Comparison of ENCODE assay signal across 8 cellular contexts in the genomic region with DNA sequence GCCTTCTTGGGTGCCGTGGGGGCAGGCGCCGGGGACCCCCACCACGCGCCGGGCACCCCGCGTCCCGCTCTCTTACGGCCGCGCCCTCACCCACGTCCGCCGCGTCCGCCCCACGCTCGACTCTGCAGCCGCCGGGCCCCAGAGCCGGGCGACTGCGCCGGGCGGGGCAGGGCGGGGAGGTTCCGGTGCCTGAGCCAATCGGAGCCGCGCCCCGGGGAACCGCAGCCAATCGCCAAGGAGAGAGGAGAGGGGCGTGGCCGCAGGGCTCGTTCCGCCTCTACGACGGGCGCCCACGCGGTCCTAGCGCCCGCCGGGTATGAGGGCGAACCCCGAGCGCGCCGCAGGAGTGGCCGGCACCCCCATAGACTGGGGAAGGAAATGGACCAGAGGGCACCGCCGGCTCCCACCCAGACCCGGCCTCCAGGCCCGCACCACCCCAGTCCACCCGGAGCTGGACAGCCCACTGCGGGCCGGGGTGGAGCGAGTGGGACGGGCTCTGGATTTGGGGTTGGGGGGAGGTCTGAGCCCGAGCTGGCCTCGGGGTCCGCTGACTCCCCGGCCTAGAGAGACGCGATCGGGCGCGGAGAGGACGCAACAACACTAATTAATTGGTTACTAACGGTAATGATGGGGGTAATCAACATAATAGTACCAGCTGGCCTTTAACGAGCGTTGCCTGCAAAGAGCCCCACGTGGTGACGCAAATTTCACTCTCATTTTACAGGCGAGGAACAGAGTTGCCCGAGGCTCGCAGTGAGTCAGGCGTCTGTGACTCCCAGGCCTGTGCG. TPM values are rescaled to one million over a fixed set of nuclear protein-coding genes. Genes with fewer than 3 reads are reported as not detected.
DNase-seq lines count a peak whose midpoint lies in the region; ATAC-seq, FAIRE-seq and TF ChIP-seq lines count a peak whose summit lies in the region.

A gene (minus strand): TSS at position 126 of the 788 bp plus-strand sequence. CDS start 183 bp downstream, outside the sequence.

- H3K9me3 Mint-ChIP-seq in T-helper 2 cell treated with Interferon-gamma antibody and Interleukin-4, amounts not matched to agents 5 μg/mL and 100 μg/mL, for 36 hours: no peaks in the 10 kb centered on the region

- peak; percentile 100 for DNase-seq in GM18507 (ENCODE audit: extremely low spot score, insufficient read length, low read depth)
- DNase-seq in NCI-H187 treated with DMSO at 0.1 percent for 48 hours (lab: John Stamatoyannopoulos, UW): peak; percentile 84
- DNase-seq in T-helper 2 cell treated with Interferon-gamma antibody and Interleukin-4, amounts not matched to agents 5 μg/mL and 100 μg/mL, for 36 hours (ENCODE audit: low spot score): peak; percentile 95
- peak; percentile 70 to 96 for DNase-seq in ascending aorta (ENCODE audit: low spot score in 2 of 2)
- peak; percentile 100 for DNase-seq in hepatic stellate cell (ENCODE audit: low spot score)
- peak; percentile 96 for DNase-seq in retina
- DNase-seq in cortex of kidney (lab: John Stamatoyannopoulos, UW): no peak

- peak within 1 kb of the TSS; percentile 63 to 90 for H3K4me3 ChIP-seq in ascending aorta

- peak; percentile 96 for FAIRE-seq in GM18507 (lab: Jason Lieb, UNC)

- peaks cover 9% of the 10 kb centered on the region for H3K36me3 Mint-ChIP-seq in T-helper 2 cell treated with Interferon-gamma antibody and Interleukin-4, amounts not matched to agents 5 μg/mL and 100 μg/mL, for 36 hours (ENCODE audit: low read depth)

- H3K27ac Mint-ChIP-seq in T-helper 2 cell treated with Interferon-gamma antibody and Interleukin-4, amounts not matched to agents 5 μg/mL and 100 μg/mL, for 36 hours: peak within 1 kb of the TSS; percentile 94

- H3K36me3 ChIP-seq in ascending aorta: no peaks in the 10 kb centered on the region

- TF ChIP-seq CTCF in ascending aorta (IDR thresholded peaks at IDR 0.05): no peak

- no peaks in the 10 kb centered on the region for H3K27me3 Mint-ChIP-seq in T-helper 2 cell treated with Interferon-gamma antibody and Interleukin-4, amounts not matched to agents 5 μg/mL and 100 μg/mL, for 36 hours (ENCODE audit: low read depth)

- peaks cover 8 to 23% of the 10 kb centered on the region in 2 donors for H3K4me1 ChIP-seq in ascending aorta

- peak; percentile 85 for ATAC-seq in HG02970 (IDR thresholded peaks at IDR 0.05; ENCODE audit: low FRiP score, unreplicated experiment)

- peak within 1 kb of the TSS; percentile 100 for H3K4me3 Mint-ChIP-seq in T-helper 2 cell treated with Interferon-gamma antibody and Interleukin-4, amounts not matched to agents 5 μg/mL and 100 μg/mL, for 36 hours

- H3K9me3 ChIP-seq in ascending aorta: no peaks in the 10 kb centered on the region

- intact Hi-C loops in ascending aorta (cut with DNase I): loop anchor here (1.0 to 5.0 kb wide), 3 partner anchors 15 to 50 kb away; a partner anchor contains a TSS

- peak within 1 kb of the TSS; percentile 72 to 79 for H3K27ac ChIP-seq in ascending aorta

- peaks cover 30% of the 10 kb centered on the region for H3K4me1 Mint-ChIP-seq in T-helper 2 cell treated with Interferon-gamma antibody and Interleukin-4, amounts not matched to agents 5 μg/mL and 100 μg/mL, for 36 hours (ENCODE audit: low read depth)

- H3K27me3 ChIP-seq in ascending aorta: no peaks in the 10 kb centered on the region

RNA-seq across cellular contexts. Expression of the gene that starts here (rescaled TPM):
- total RNA-seq in ascending aorta: 133 TPM
